ENCODE assay signal across 8 cellular contexts in genomic region chr17:78883090-78883532, GRCh38. TPM values are rescaled to one million over a fixed set of nuclear protein-coding genes. Genes with fewer than 3 reads are reported as not detected.
DNase-seq lines count a peak whose midpoint lies in the region; ATAC-seq, FAIRE-seq and TF ChIP-seq lines count a peak whose summit lies in the region.

No MANE protein-coding gene starts in this region.

- no TSS peak for BruUV-seq in endothelial cell of umbilical vein (replicated peaks; lab: Mats Ljungman, UMichigan)

- H3K9me1 ChIP-seq in endothelial cell of umbilical vein (replicated peaks; ENCODE audit: control insufficient read depth, extremely low read depth, insufficient read depth, low read length): no peaks in the 10 kb centered on the region

- peaks cover 30% of the 10 kb centered on the region for H3K79me2 ChIP-seq in endothelial cell of umbilical vein (ENCODE audit: control insufficient read depth, insufficient read depth, low read length)

- H3K4me3 ChIP-seq in Peyer's patch (peak overlapping the region in 1 of 4 donors; percentile 14), endothelial cell of umbilical vein (replicated peaks in 1 of 3; ENCODE audit: insufficient read depth in 1 of 3, low read depth in 1 of 3, low read length in 3 of 3) (no peak overlapping the region)

- POLR2A ChIA-PET in endothelial cell of umbilical vein (lab: Charles Lee): interaction anchor here (1.2 kb wide), 1 partner anchor 51 kb away, joined by 4 read pairs; no protein-coding TSS in a partner anchor

- intact Hi-C loops in CD14-positive monocyte (cut with micrococcal nuclease): loop anchor here (1.0 to 5.0 kb wide), 3 partner anchors 21 to 39 kb away; no protein-coding TSS in a partner anchor
- intact Hi-C loops in endothelial cell of umbilical vein (cut with micrococcal nuclease): loop anchor here (1.0 to 2.0 kb wide), 6 partner anchors 10 to 88 kb away; partner anchors contain the start of genes TIMP2 and USP36

- no peaks in the 10 kb centered on the region for H3K9me3 ChIP-seq in Peyer's patch
- no peaks in the 10 kb centered on the region for H3K9me3 ChIP-seq in endothelial cell of umbilical vein (replicated peaks; ENCODE audit: control insufficient read depth, insufficient read depth, low read length)

- H3K36me3 ChIP-seq in Peyer's patch: no peaks in the 10 kb centered on the region
- peaks cover 0 to 2% of the 10 kb centered on the region in 2 experiments for H3K36me3 ChIP-seq in endothelial cell of umbilical vein (ENCODE audit: control insufficient read depth in 2 of 2, extremely low read depth in 1 of 2, insufficient read depth in 2 of 2, low read length in 2 of 2)

- H3K9me3 Mint-ChIP-seq in CD14-positive monocyte (peaks cover 0 to 2% (median 0%) of the 10 kb centered on the region in 7 donors), naive B cell (no peaks in the 10 kb centered on the region)

- ATAC-seq in naive B cell (ENCODE audit: low read depth in 2 of 2): peak in 1 of 2 donors; percentile 22
- no peak for ATAC-seq in HG03457 (IDR thresholded peaks at IDR 0.05; ENCODE audit: unreplicated experiment)

- H3K4me3 Mint-ChIP-seq in CD14-positive monocyte (peak overlapping the region; percentile 70 to 79), naive B cell (peak overlapping the region; percentile 67 to 87 (median 76))

- CTCF ChIA-PET in endothelial cell of umbilical vein (lab: Charles Lee): interaction anchor here (0.9 to 4.0 kb wide), 8 partner anchors 10 to 108 kb away, joined by 3 to 41 read pairs (median 8); no protein-coding TSS in a partner anchor

- peak overlapping the region; percentile 49 for H3K9ac ChIP-seq in endothelial cell of umbilical vein (replicated peaks; ENCODE audit: extremely low read depth, insufficient read depth, low read length)

- FAIRE-seq in endothelial cell of umbilical vein (lab: Jason Lieb, UNC): no peak

- H3K4me1 Mint-ChIP-seq in CD14-positive monocyte: peaks cover 72% of the 10 kb centered on the region
- H3K4me1 Mint-ChIP-seq in naive B cell: peaks cover 29 to 41% (median 38%) of the 10 kb centered on the region in 3 donors

- H4K20me1 ChIP-seq in endothelial cell of umbilical vein (replicated peaks; ENCODE audit: control insufficient read depth, extremely low read depth, insufficient read depth, low read length): no peaks in the 10 kb centered on the region

- dilution Hi-C loops in endothelial cell of umbilical vein (cut with MboI; ENCODE audit: extremely low pct_ligation_motif_present, low sequenced_read_pairs): no loop called here

- no peak for TF ChIP-seq POLR2A in Peyer's patch (IDR thresholded peaks at IDR 0.05)
- TF ChIP-seq POLR2A in endothelial cell of umbilical vein (IDR thresholded peaks at IDR 0.05; ENCODE audit: low read depth, low read length): no peak

- H3K27ac Mint-ChIP-seq in CD14-positive monocyte (peak overlapping the region; percentile 97 to 99 (median 98)), naive B cell (peak overlapping the region in 5 of 6 donors; percentile 63 to 93 (median 76))

- peaks cover 0 to 59% (median 6%) of the 10 kb centered on the region in 4 donors for H3K4me1 ChIP-seq in Peyer's patch
- peaks cover 42% of the 10 kb centered on the region for H3K4me1 ChIP-seq in endothelial cell of umbilical vein (ENCODE audit: control insufficient read depth, extremely low read depth, insufficient read depth, low read length)

- H3K27me3 ChIP-seq in Peyer's patch (no peaks in the 10 kb centered on the region), endothelial cell of umbilical vein (ENCODE audit: control insufficient read depth in 2 of 2, insufficient read depth in 2 of 2, low read length in 2 of 2) (no peaks in the 10 kb centered on the region)

- peaks cover 0 to 2% (median 2%) of the 10 kb centered on the region in 3 donors for H3K27me3 Mint-ChIP-seq in CD14-positive monocyte (ENCODE audit: low read depth in 3 of 3)
- no peaks in the 10 kb centered on the region for H3K27me3 Mint-ChIP-seq in naive B cell

- H3K36me3 Mint-ChIP-seq in CD14-positive monocyte: peaks cover 42 to 60% of the 10 kb centered on the region in 2 donors
- H3K36me3 Mint-ChIP-seq in naive B cell: no peaks in the 10 kb centered on the region

- peak overlapping the region; percentile 6 for H3K4me2 ChIP-seq in endothelial cell of umbilical vein (ENCODE audit: insufficient read depth, low read length)

- peak overlapping the region; percentile 7 for H2AFZ ChIP-seq in endothelial cell of umbilical vein (ENCODE audit: low read depth, low read length)

- DNase-seq in CD14-positive monocyte (ENCODE audit: low spot score) (peak; percentile 98), Peyer's patch (peak in 2 of 3 donors; percentile 75 to 85), endothelial cell of umbilical vein (ENCODE audit: low read depth, low spot score) (no peak), naive B cell (no peak), NCI-H1105 treated with DMSO at 0.1 percent for 48 hours (lab: John Stamatoyannopoulos, UW) (no peak), NCI-H446 (lab: John Stamatoyannopoulos, UW) (no peak), NCI-H2107 treated with DMSO at 0.1 percent for 48 hours (lab: John Stamatoyannopoulos, UW; ENCODE audit: unreplicated experiment) (no peak)

- H3K27ac ChIP-seq in Peyer's patch: peak overlapping the region; percentile 69 to 87 (median 78)
- peak overlapping the region; percentile 85 for H3K27ac ChIP-seq in endothelial cell of umbilical vein (ENCODE audit: insufficient read depth, low read depth, low read length)

- TF ChIP-seq CTCF in CD14-positive monocyte (IDR thresholded peaks at IDR 0.05): no peak
- TF ChIP-seq CTCF in Peyer's patch (IDR thresholded peaks at IDR 0.05): no peak
- no peak for TF ChIP-seq CTCF in endothelial cell of umbilical vein (IDR thresholded peaks at IDR 0.05; ENCODE audit: extremely low read depth in 1 of 2, insufficient read depth in 1 of 2, low read depth in 1 of 2, low read length in 2 of 2)

TF ChIP-seq in endothelial cell of umbilical vein, 7 proteins besides CTCF, POLR2A, EP300 and RAD21:
- TF ChIP-seq MAX (IDR thresholded peaks at IDR 0.05; ENCODE audit: insufficient read depth, insufficient read length) (no peak), MYC (IDR thresholded peaks at IDR 0.05; ENCODE audit: low read depth, low read length) (no peak), POLR2AphosphoS5 (IDR thresholded peaks at IDR 0.05; ENCODE audit: insufficient read depth, low read depth, low read length) (no peak), EZH2 (IDR thresholded peaks at IDR 0.05; ENCODE audit: borderline replicate concordance, low read depth, low read length, severe bottlenecking) (no peak), JUN (IDR thresholded peaks at IDR 0.05; ENCODE audit: borderline replicate concordance, insufficient read depth, insufficient read length, low read depth) (no peak), GATA2 (IDR thresholded peaks at IDR 0.05; ENCODE audit: insufficient read depth, insufficient read length, low read depth, low read length) (no peak)

RNA-seq across cellular contexts. Expression of gene CEP295NL, which starts 19.9 kb away (rescaled TPM):
- polyA plus RNA-seq in CD14-positive monocyte (under 1 TPM in 1 of 2 donors, not detected in 1; 0.38 TPM), endothelial cell of umbilical vein (0.10 and 0.13 TPM in 2 replicates), naive B cell (ENCODE audit: low read depth in 6 of 6) (1 to 10 TPM in 5 of 6 donors, not detected in 1; 1.3 to 2.9 (median 1.6) TPM)
- total RNA-seq in Peyer's patch (10 to 100 TPM in 2 of 4 donors, 1 to 10 TPM in 2; 1.1 to 45.4 (median 9.1) TPM), endothelial cell of umbilical vein (3.6 and 8.3 TPM in 2 replicates)
- 0.04 and 0.06 TPM in 2 replicates for polyA plus RNA-seq in endothelial cell of umbilical vein (2011; cell fraction: cytosol; rRNA removed)
- 2.2 and 2.6 TPM in 2 replicates for polyA plus RNA-seq in endothelial cell of umbilical vein (2011; cell fraction: nucleus; rRNA removed)
- polyA plus RNA-seq in endothelial cell of umbilical vein (2012): 0.38 and 0.40 TPM in 2 replicates
- polyA minus RNA-seq in endothelial cell of umbilical vein: 2.8 and 4.8 TPM in 2 replicates
- polyA minus RNA-seq in endothelial cell of umbilical vein (2011; cell fraction: cytosol; rRNA and poly(A)+ RNA removed): not detected
- 5.3 and 16.9 TPM in 2 replicates for polyA minus RNA-seq in endothelial cell of umbilical vein (2011; cell fraction: nucleus; rRNA and poly(A)+ RNA removed)

RNA-seq across cellular contexts. Expression of gene TIMP2, which starts 42.1 kb away (rescaled TPM):
- polyA plus RNA-seq in CD14-positive monocyte (1 to 10 TPM; 4.5 to 6.4 TPM), endothelial cell of umbilical vein (115 and 138 TPM in 2 replicates), naive B cell (ENCODE audit: low read depth in 6 of 6) (1 to 10 TPM in 1 of 6 donors, under 1 TPM in 5; 0.40 to 1.1 (median 0.65) TPM)
- total RNA-seq in Peyer's patch (10 to 100 TPM; 27.2 to 73.2 (median 45.0) TPM), endothelial cell of umbilical vein (280 and 318 TPM in 2 replicates)
- polyA plus RNA-seq in endothelial cell of umbilical vein (2011; cell fraction: cytosol; rRNA removed): 179 and 210 TPM in 2 replicates
- 89.1 and 95.1 TPM in 2 replicates for polyA plus RNA-seq in endothelial cell of umbilical vein (2011; cell fraction: nucleus; rRNA removed)
- polyA plus RNA-seq in endothelial cell of umbilical vein (2012): 330 and 543 TPM in 2 replicates
- polyA minus RNA-seq in endothelial cell of umbilical vein: 124 and 137 TPM in 2 replicates
- 27.8 TPM for polyA minus RNA-seq in endothelial cell of umbilical vein (2011; cell fraction: cytosol; rRNA and poly(A)+ RNA removed)
- 35.3 and 36.4 TPM in 2 replicates for polyA minus RNA-seq in endothelial cell of umbilical vein (2011; cell fraction: nucleus; rRNA and poly(A)+ RNA removed)

RNA-seq across cellular contexts. Expression of gene USP36, which starts 42.5 kb away (rescaled TPM):
- 1 to 10 TPM; 4.4 to 6.1 TPM for polyA plus RNA-seq in CD14-positive monocyte
- 100 to 1,000 TPM in 1 of 4 donors, 10 to 100 TPM in 3; 20.7 to 130 (median 59.9) TPM for total RNA-seq in Peyer's patch
- 46.6 and 49.8 TPM in 2 replicates for total RNA-seq in endothelial cell of umbilical vein
- 20.6 and 29.8 TPM in 2 replicates for polyA plus RNA-seq in endothelial cell of umbilical vein
- polyA plus RNA-seq in endothelial cell of umbilical vein (2011; cell fraction: cytosol; rRNA removed): 16.2 TPM in 2 replicates
- polyA plus RNA-seq in endothelial cell of umbilical vein (2011; cell fraction: nucleus; rRNA removed): 99.4 and 100 TPM in 2 replicates
- 37.7 and 49.1 TPM in 2 replicates for polyA plus RNA-seq in endothelial cell of umbilical vein (2012)
- 35.2 and 39.6 TPM in 2 replicates for polyA minus RNA-seq in endothelial cell of umbilical vein
- 23.9 TPM for polyA minus RNA-seq in endothelial cell of umbilical vein (2011; cell fraction: cytosol; rRNA and poly(A)+ RNA removed)
- polyA minus RNA-seq in endothelial cell of umbilical vein (2011; cell fraction: nucleus; rRNA and poly(A)+ RNA removed): 41.5 and 45.4 TPM in 2 replicates
- 10 to 100 TPM; 14.9 to 37.9 (median 24.5) TPM for polyA plus RNA-seq in naive B cell (ENCODE audit: low read depth in 6 of 6)

Comparison
In these comparisons a context has a peak if more than half of its experiments do, and no peak if none do; other contexts are left out.
1. DNase-seq: peak in CD14-positive monocyte (single experiment) and Peyer's patch (2 of 3); none in endothelial cell of umbilical vein (single experiment), naive B cell (single experiment), NCI-H1105 treated with DMSO at 0.1 percent for 48 hours (single experiment), NCI-H446 (0 of 2) and NCI-H2107 treated with DMSO at 0.1 percent for 48 hours (single experiment).
2. RNA of gene TIMP2, which starts 42.1 kb away (polyA plus RNA-seq): 89.1 to 543 TPM in endothelial cell of umbilical vein; 4.5 to 6.4 TPM in CD14-positive monocyte and 0.40 to 1.1 TPM in naive B cell; every median in the first group is over 10 times any median in the second.